Comparison of ENCODE assay signal across 18 cellular contexts in the genomic region with DNA sequence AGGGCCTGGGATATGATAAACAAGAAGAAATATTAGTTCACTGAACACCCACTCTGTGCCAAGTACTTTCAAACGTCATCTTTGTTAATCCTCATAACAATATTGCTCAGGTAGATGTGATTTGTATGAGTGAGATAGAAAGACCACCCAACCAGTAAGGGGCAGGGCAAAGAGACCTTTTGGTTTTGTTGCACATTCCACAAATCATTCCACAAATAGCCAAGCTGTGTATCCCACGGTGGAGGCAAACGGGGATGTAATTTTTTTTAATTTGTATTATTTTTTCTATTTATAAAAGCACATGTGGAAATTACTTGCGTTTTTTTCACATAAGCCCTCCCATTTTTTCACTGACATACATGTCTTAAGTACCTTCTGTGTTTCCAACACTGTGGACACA. TPM values are rescaled to one million over a fixed set of nuclear protein-coding genes. Genes with fewer than 3 reads are reported as not detected.
DNase-seq lines count a peak whose midpoint lies in the region; ATAC-seq lines count a peak whose summit lies in the region.
"Had no signal": no experiment of that assay in that cellular context is flagged by ENCODE, and none has a peak within 500 bp of the region (broad histone marks: within the 10 kb centered on the region; RNA-seq: fewer than 3 reads in every experiment).

No MANE protein-coding gene starts in this region.

- intact Hi-C loops in sciatic nerve (cut with DNase I): loop anchor here (10.0 kb wide), 1 partner anchor 275 kb away; no protein-coding TSS in a partner anchor

- ATAC-seq in sciatic nerve (peak; percentile 37), HG02623 (IDR thresholded peaks at IDR 0.05; ENCODE audit: unreplicated experiment) (no peak)

- DNase-seq in AG20443 (ENCODE audit: low spot score): peak; percentile 47
- DNase-seq in GM03348 (ENCODE audit: low spot score): peak; percentile 11
- DNase-seq in amniotic epithelial cell (ENCODE audit: low read depth): peak; percentile 78
- no peak for DNase-seq in sciatic nerve (ENCODE audit: low spot score)
- DNase-seq in T-helper 2 cell: no peak
- DNase-seq in OCI-M1 (lab: John Stamatoyannopoulos, UW): no peak
- DNase-seq: AML-193; Caco-2; CD4-positive, alpha-beta T cell; DMS153; DMS79; GM23248; KBM-7 had no signal

RNA-seq across cellular contexts. Expression of a gene that starts 29.0 kb away (rescaled TPM):
- total RNA-seq in sciatic nerve: 11.0 TPM

RNA-seq across cellular contexts. Expression of a gene that starts 32.8 kb away (rescaled TPM):
- 28.3 TPM for total RNA-seq in sciatic nerve

RNA-seq across cellular contexts. Expression of a gene that starts 54.9 kb away (rescaled TPM):
- not detected for total RNA-seq in sciatic nerve
- total RNA-seq: A172; Caco-2; CD4-positive, alpha-beta T cell; Daoy; GM23248; H4; HT1080 had no signal

RNA-seq across cellular contexts. Expression of a gene that starts 57.3 kb away (rescaled TPM):
- total RNA-seq in sciatic nerve: not detected
- total RNA-seq: CD4-positive, alpha-beta T cell; Daoy; GM23248 had no signal

Comparison
In these comparisons a context has a peak if more than half of its experiments do, and no peak if none do; other contexts are left out.
1. DNase-seq: peak in AG20443 (single experiment), GM03348 (single experiment) and amniotic epithelial cell (single experiment); none in sciatic nerve (single experiment), T-helper 2 cell (0 of 5) and OCI-M1 (single experiment).